ENCODE assay signal across 8 cellular contexts in the genomic region with DNA sequence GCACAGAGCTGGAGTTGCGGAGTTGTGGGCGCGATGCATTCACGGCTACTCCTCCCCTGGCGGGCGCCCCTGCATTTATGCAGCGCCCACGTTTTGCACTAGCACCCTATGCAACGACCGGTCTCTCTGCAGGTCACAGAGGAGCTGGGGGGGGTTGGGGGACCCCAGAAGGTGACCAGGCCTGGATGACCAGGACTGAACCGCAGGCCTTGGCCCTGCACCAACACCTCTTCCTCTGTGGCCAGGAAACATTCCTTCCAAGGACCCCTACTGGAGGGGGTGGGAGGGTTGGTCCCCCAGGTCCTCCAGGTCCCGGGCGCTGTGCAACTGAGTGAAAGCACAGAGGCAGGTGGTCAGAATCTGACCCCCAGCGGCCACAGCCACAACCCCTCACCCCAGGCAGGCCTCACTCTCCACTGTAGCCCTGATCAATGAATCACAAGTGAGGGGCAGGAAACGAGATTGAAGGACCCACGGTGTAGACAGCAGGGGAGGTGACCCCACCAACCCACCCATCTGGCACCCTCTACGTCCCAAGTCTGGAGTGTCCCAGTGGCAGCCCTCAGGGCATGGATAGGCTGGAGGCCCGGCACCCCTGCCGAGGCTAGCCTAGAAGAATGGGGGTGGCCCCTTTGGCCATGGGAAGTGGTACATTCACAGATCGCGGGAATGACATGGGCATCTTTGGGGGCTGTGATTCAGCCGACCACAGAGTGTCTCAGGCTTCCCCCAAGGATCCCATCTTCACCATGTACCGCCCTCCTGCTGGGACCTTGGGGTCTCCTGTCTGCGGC. TPM values are rescaled to one million over a fixed set of nuclear protein-coding genes. Genes with fewer than 3 reads are reported as not detected.
DNase-seq lines count a peak whose midpoint lies in the region; ATAC-seq and TF ChIP-seq lines count a peak whose summit lies in the region.

No MANE protein-coding gene starts in this region.

- H3K4me1 ChIP-seq in left ventricle myocardium inferior (peaks cover 73% of the 10 kb centered on the region), smooth muscle cell (ENCODE audit: low read depth) (peaks cover 23% of the 10 kb centered on the region)

- TF ChIP-seq CTCF in WI38 (IDR thresholded peaks at IDR 0.05; ENCODE audit: low read depth, low read length) (no peak), left ventricle myocardium inferior (IDR thresholded peaks at IDR 0.05; ENCODE audit: borderline replicate concordance) (no peak), smooth muscle cell (IDR thresholded peaks at IDR 0.05; ENCODE audit: borderline replicate concordance, insufficient read depth, poor library complexity, severe bottlenecking) (no peak)

- WGBS in smooth muscle cell (ENCODE audit: low lambda C conversion rate) = 49% methylated on average over 24 of the region's 24 CpGs

- intact Hi-C loops in left ventricle myocardium inferior (cut with micrococcal nuclease) = no loop called here

- no peaks in the 10 kb centered on the region for H4K20me1 ChIP-seq in smooth muscle cell (ENCODE audit: low read depth)

- H3K79me2 ChIP-seq in smooth muscle cell (ENCODE audit: low read depth) = no peaks in the 10 kb centered on the region

- H3K4me3 ChIP-seq in WI38 (ENCODE audit: low read depth, low read length) = peak overlapping the region; percentile 63
- H3K4me3 ChIP-seq in left ventricle myocardium inferior = peak overlapping the region; percentile 75
- H3K4me3 ChIP-seq in smooth muscle cell = peak overlapping the region; percentile 72

- H3K27me3 ChIP-seq in left ventricle myocardium inferior (ENCODE audit: low read depth) (no peaks in the 10 kb centered on the region), smooth muscle cell (ENCODE audit: low read depth) (no peaks in the 10 kb centered on the region)

- peak; percentile 1 for ATAC-seq in GM21423 (IDR thresholded peaks at IDR 0.05; ENCODE audit: unreplicated experiment)

- peak overlapping the region; percentile 9 for H2AFZ ChIP-seq in smooth muscle cell (ENCODE audit: low read depth)

- H3K27ac ChIP-seq in left ventricle myocardium inferior (replicated peaks) (peak overlapping the region; percentile 100), smooth muscle cell (ENCODE audit: low read depth) (peak overlapping the region; percentile 98)

- peak overlapping the region; percentile 89 for H3K4me2 ChIP-seq in smooth muscle cell

- peaks cover 8% of the 10 kb centered on the region for H3F3A ChIP-seq in smooth muscle cell (ENCODE audit: low read depth)

- DNase-seq in A172 (ENCODE audit: low spot score) (peak; percentile 36), left ventricle myocardium inferior (no peak), smooth muscle cell (lab: John Stamatoyannopoulos, UW; ENCODE audit: unreplicated experiment) (no peak), inferior parietal cortex (ENCODE audit: extremely low spot score) (no peak), NCI-H446 (lab: John Stamatoyannopoulos, UW) (no peak), NCI-H1092 (lab: John Stamatoyannopoulos, UW) (no peak)

- H3K36me3 ChIP-seq in left ventricle myocardium inferior (no peaks in the 10 kb centered on the region), smooth muscle cell (ENCODE audit: low read depth) (no peaks in the 10 kb centered on the region)

- peak overlapping the region; percentile 98 for H3K9ac ChIP-seq in smooth muscle cell (ENCODE audit: low read depth)

- no peaks in the 10 kb centered on the region for H3K9me3 ChIP-seq in left ventricle myocardium inferior (replicated peaks)
- H3K9me3 ChIP-seq in smooth muscle cell (replicated peaks; ENCODE audit: low read depth) = no peaks in the 10 kb centered on the region

RNA-seq across cellular contexts. Expression of a gene that starts 11.1 kb away (rescaled TPM):
- 40.4 and 53.8 TPM in 2 replicates for total RNA-seq in A172 (2014; rRNA removed; shearing (Covaris generic))
- total RNA-seq in left ventricle myocardium inferior (200 TPM), smooth muscle cell (30.1 and 43.6 TPM in 2 replicates)
- polyA plus RNA-seq in smooth muscle cell = 44.7 and 80.1 TPM in 2 replicates

RNA-seq across cellular contexts. Expression of a gene that starts 34.0 kb away (rescaled TPM):
- 17.4 and 21.5 TPM in 2 replicates for total RNA-seq in A172 (2014; rRNA removed; shearing (Covaris generic))
- total RNA-seq in left ventricle myocardium inferior (16.1 TPM), smooth muscle cell (11.2 and 13.5 TPM in 2 replicates)
- 23.8 and 32.9 TPM in 2 replicates for polyA plus RNA-seq in smooth muscle cell

RNA-seq across cellular contexts. Expression of a gene that starts 34.6 kb away (rescaled TPM):
- 2.7 and 2.8 TPM in 2 replicates for total RNA-seq in A172 (2014; rRNA removed; shearing (Covaris generic))
- 2.8 TPM for total RNA-seq in left ventricle myocardium inferior
- total RNA-seq in smooth muscle cell = 1.6 and 1.8 TPM in 2 replicates
- 0.48 and 0.58 TPM in 2 replicates for polyA plus RNA-seq in smooth muscle cell

RNA-seq across cellular contexts. Expression of a gene that starts 46.6 kb away (rescaled TPM):
- total RNA-seq in A172 (2014; rRNA removed; shearing (Covaris generic)) = 54.7 and 60.4 TPM in 2 replicates
- total RNA-seq in left ventricle myocardium inferior = 53.4 TPM
- 37.8 and 45.2 TPM in 2 replicates for total RNA-seq in smooth muscle cell
- 63.2 and 69.8 TPM in 2 replicates for polyA plus RNA-seq in smooth muscle cell
